In genomic region chr6:90730191-90730673, GRCh38 we compare ENCODE assay signal across 11 cellular contexts.
DNase-seq lines count a peak whose midpoint lies in the region; ATAC-seq and TF ChIP-seq lines count a peak whose summit lies in the region.
"Had no signal": no experiment of that assay in that cellular context is flagged by ENCODE, and none has a peak within 500 bp of the region (broad histone marks: within the 10 kb centered on the region; RNA-seq: fewer than 3 reads in every experiment).

No MANE protein-coding gene starts in this region.

- CTCF ChIA-PET in RWPE1 (lab: Yijun Ruan, JAX) = no interaction called here

- DNase-seq in RWPE1 (ENCODE audit: low spot score) (peak; percentile 13), kidney tubule cell (ENCODE audit: low spot score) (no peak), globus pallidus (ENCODE audit: low spot score) (no peak), DMS153 treated with DMSO at 0.1 percent for 48 hours (lab: John Stamatoyannopoulos, UW; ENCODE audit: unreplicated experiment) (no peak)
- DNase-seq in activated CD4-positive, alpha-beta T cell treated with anti-CD3 and anti-CD28 coated beads for 4 hours = no peak
- DNase-seq: amygdala; CD4-positive, alpha-beta memory T cell had no signal

- POLR2A ChIA-PET in RWPE1 (lab: Yijun Ruan, JAX; ENCODE audit: low non-redundant PET) = no interaction called here

- peak; percentile 91 for ATAC-seq in GM19043 (IDR thresholded peaks at IDR 0.05; ENCODE audit: low read depth, unreplicated experiment)
- ATAC-seq in GM21619 (IDR thresholded peaks at IDR 0.05; ENCODE audit: unreplicated experiment) = peak; percentile 95
- peak; percentile 79 for ATAC-seq in HG03135 (IDR thresholded peaks at IDR 0.05; ENCODE audit: unreplicated experiment)

- no peak for TF ChIP-seq CTCF in RWPE1 (conservative IDR thresholded peaks at IDR 0.05; ENCODE audit: low read depth)

- H3K27ac ChIP-seq in RWPE1 = no peak overlapping the region
- H3K27ac ChIP-seq: VCaP had no signal
